8 cellular contexts compared by ENCODE assay signal in genomic region chr11:66616379-66617147, GRCh38. TPM values are rescaled to one million over a fixed set of nuclear protein-coding genes. Genes with fewer than 3 reads are reported as not detected.
DNase-seq lines count a peak whose midpoint lies in the region; ATAC-seq and TF ChIP-seq lines count a peak whose summit lies in the region.

A gene with protein sequence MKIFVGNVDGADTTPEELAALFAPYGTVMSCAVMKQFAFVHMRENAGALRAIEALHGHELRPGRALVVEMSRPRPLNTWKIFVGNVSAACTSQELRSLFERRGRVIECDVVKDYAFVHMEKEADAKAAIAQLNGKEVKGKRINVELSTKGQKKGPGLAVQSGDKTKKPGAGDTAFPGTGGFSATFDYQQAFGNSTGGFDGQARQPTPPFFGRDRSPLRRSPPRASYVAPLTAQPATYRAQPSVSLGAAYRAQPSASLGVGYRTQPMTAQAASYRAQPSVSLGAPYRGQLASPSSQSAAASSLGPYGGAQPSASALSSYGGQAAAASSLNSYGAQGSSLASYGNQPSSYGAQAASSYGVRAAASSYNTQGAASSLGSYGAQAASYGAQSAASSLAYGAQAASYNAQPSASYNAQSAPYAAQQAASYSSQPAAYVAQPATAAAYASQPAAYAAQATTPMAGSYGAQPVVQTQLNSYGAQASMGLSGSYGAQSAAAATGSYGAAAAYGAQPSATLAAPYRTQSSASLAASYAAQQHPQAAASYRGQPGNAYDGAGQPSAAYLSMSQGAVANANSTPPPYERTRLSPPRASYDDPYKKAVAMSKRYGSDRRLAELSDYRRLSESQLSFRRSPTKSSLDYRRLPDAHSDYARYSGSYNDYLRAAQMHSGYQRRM (plus strand): TSS chr11:66616630. CDS start chr11:66616721, 91 bp downstream.

- no peak within 1 kb of the TSS for H2AFZ ChIP-seq in H9 (ENCODE audit: low read length)

- no peak within 1 kb of the TSS for H4K8ac ChIP-seq in H9 (replicated peaks; ENCODE audit: insufficient read length, low read depth, low read length)

- no peaks in the 10 kb centered on the region for H3K27me3 ChIP-seq in H9 (ENCODE audit: insufficient read depth, low read length)
- H3K27me3 ChIP-seq in MG63 = no peaks in the 10 kb centered on the region

- H2BK120ac ChIP-seq in H9 (ENCODE audit: low read depth, low read length, poor library complexity, severe bottlenecking) = no peak within 1 kb of the TSS

- H3K9me3 ChIP-seq in H9 (ENCODE audit: control insufficient read depth, low read depth, low read length) (no peaks in the 10 kb centered on the region), MG63 (no peaks in the 10 kb centered on the region)

- peak within 1 kb of the TSS; percentile 86 for H3K4me2 ChIP-seq in H9 (ENCODE audit: insufficient read depth, insufficient read length, low read length)

- WGBS in H9 (ENCODE audit: extremely low coverage, insufficient read length, low lambda C conversion rate) = no CpG with 5 or more reads among the region's 90 CpGs

- peaks cover 14% of the 10 kb centered on the region for H3K23me2 ChIP-seq in H9 (ENCODE audit: insufficient read length, low read depth, low read length, poor library complexity, severe bottlenecking)

- no peak within 1 kb of the TSS for H4K5ac ChIP-seq in H9 (ENCODE audit: insufficient read length, low read depth, low read length)

- H3K9me3 Mint-ChIP-seq in H9 (no peaks in the 10 kb centered on the region; a peak in 2 of 5 replicates), nephron progenitor cell (no peaks in the 10 kb centered on the region)
- no peaks in the 10 kb centered on the region for H3K9me3 Mint-ChIP-seq in stimulated activated naive CD8-positive, alpha-beta T cell treated with anti-CD3 and anti-CD28 coated beads, Interleukin-15, amount 100 ng/mL, for 72 hours

- peaks cover 29 to 41% of the 10 kb centered on the region in 2 experiments for H3K4me1 Mint-ChIP-seq in H9
- H3K4me1 Mint-ChIP-seq in nephron progenitor cell = peaks cover 43% of the 10 kb centered on the region
- peaks cover 54% of the 10 kb centered on the region for H3K4me1 Mint-ChIP-seq in stimulated activated naive CD8-positive, alpha-beta T cell treated with anti-CD3 and anti-CD28 coated beads, Interleukin-15, amount 100 ng/mL, for 72 hours

- H3K79me2 ChIP-seq in H9 (ENCODE audit: insufficient read depth, low read length) = peaks cover 44% of the 10 kb centered on the region

- peak; percentile 100 for DNase-seq in ELR (ENCODE audit: low read depth)
- DNase-seq in H9 = peak; percentile 99
- peak; percentile 100 for DNase-seq in MG63
- peak; percentile 99 for DNase-seq in SHP77 treated with DMSO at 0.1 percent for 48 hours (lab: John Stamatoyannopoulos, UW)
- peak; percentile 100 for DNase-seq in activated effector memory CD4-positive, alpha-beta T cell treated with anti-CD3 and anti-CD28 coated beads, Interleukin-2, amount 50 U/mL, for 16 hours
- peak; percentile 99 for DNase-seq in fibroblast of the aortic adventitia (ENCODE audit: low read depth)
- DNase-seq in nephron progenitor cell = peak; percentile 97
- DNase-seq in stimulated activated naive CD8-positive, alpha-beta T cell treated with anti-CD3 and anti-CD28 coated beads, Interleukin-15, amount 100 ng/mL, for 72 hours = peak; percentile 97 to 99

- H2BK15ac ChIP-seq in H9 (ENCODE audit: low read depth, low read length) = no peak within 1 kb of the TSS

- peak within 1 kb of the TSS; percentile 99 for H3K18ac ChIP-seq in H9 (ENCODE audit: insufficient read length, low read depth, low read length)

- peak within 1 kb of the TSS; percentile 98 for H3K14ac ChIP-seq in H9 (ENCODE audit: insufficient read depth, low read length)

- H4K20me1 ChIP-seq in H9 (ENCODE audit: control insufficient read depth, insufficient read depth, insufficient read length) = no peaks in the 10 kb centered on the region

- H3K79me1 ChIP-seq in H9 (ENCODE audit: insufficient read depth, low read depth, low read length, poor library complexity, severe bottlenecking) = peaks cover 6% of the 10 kb centered on the region

- no peak within 1 kb of the TSS for H4K91ac ChIP-seq in H9 (ENCODE audit: insufficient read length, low read depth, low read length)

- H3K4me3 ChIP-seq in MG63 (peak within 1 kb of the TSS; percentile 91), fibroblast of the aortic adventitia (ENCODE audit: low read depth, low read length) (peak within 1 kb of the TSS; percentile 96)

- H3K36me3 Mint-ChIP-seq in H9 (ENCODE audit: insufficient read depth in 1 of 3, low read depth in 3 of 3) (peaks cover 25 to 44% (median 38%) of the 10 kb centered on the region in 3 experiments), nephron progenitor cell (ENCODE audit: low read depth) (peaks cover 35% of the 10 kb centered on the region)

- peak within 1 kb of the TSS; percentile 41 for H3K56ac ChIP-seq in H9 (ENCODE audit: insufficient read length, low read depth, low read length)

- H3K27me3 Mint-ChIP-seq in H9 (ENCODE audit: low read depth) = no peaks in the 10 kb centered on the region
- peaks cover 8% of the 10 kb centered on the region for H3K27me3 Mint-ChIP-seq in nephron progenitor cell (ENCODE audit: low read depth, poor library complexity)
- H3K27me3 Mint-ChIP-seq in stimulated activated naive CD8-positive, alpha-beta T cell treated with anti-CD3 and anti-CD28 coated beads, Interleukin-15, amount 100 ng/mL, for 72 hours = no peaks in the 10 kb centered on the region

- no peak within 1 kb of the TSS for H3T11ph ChIP-seq in H9 (ENCODE audit: low read length)

- H3K27ac ChIP-seq in H9 (ENCODE audit: insufficient read length, low read depth, low read length) = peak within 1 kb of the TSS; percentile 40

- no peaks in the 10 kb centered on the region; the same call in 1 of the 2 replicates for H3K4me1 ChIP-seq in H9 (ENCODE audit: insufficient read depth, low read length)

- no peak within 1 kb of the TSS; the same call in 1 of the 2 replicates for H3K4ac ChIP-seq in H9 (ENCODE audit: low read depth, low read length)

- TF ChIP-seq CTCF in H9 (conservative IDR thresholded peaks at IDR 0.05) (no peak), fibroblast of the aortic adventitia (IDR thresholded peaks at IDR 0.05; ENCODE audit: insufficient read depth, low read length) (no peak), nephron progenitor cell (IDR thresholded peaks at IDR 0.05) (no peak)

- peak within 1 kb of the TSS; percentile 64 for H2BK5ac ChIP-seq in H9 (ENCODE audit: insufficient read length, low read length)

- ATAC-seq in stimulated activated naive CD8-positive, alpha-beta T cell treated with anti-CD3 and anti-CD28 coated beads, Interleukin-15, amount 100 ng/mL, for 72 hours = peak; percentile 96

- peak within 1 kb of the TSS; percentile 91 for H3K9ac ChIP-seq in H9 (ENCODE audit: extremely low read depth, insufficient read length, low read length)

- H2AK5ac ChIP-seq in H9 (ENCODE audit: insufficient read length, low read length) = no peak within 1 kb of the TSS

- peak within 1 kb of the TSS; percentile 99 to 100 (median 99) for H3K27ac Mint-ChIP-seq in H9
- peak within 1 kb of the TSS; percentile 100 for H3K27ac Mint-ChIP-seq in nephron progenitor cell
- H3K27ac Mint-ChIP-seq in stimulated activated naive CD8-positive, alpha-beta T cell treated with anti-CD3 and anti-CD28 coated beads, Interleukin-15, amount 100 ng/mL, for 72 hours = peak within 1 kb of the TSS; percentile 89 to 99

- no peak within 1 kb of the TSS for H3K23ac ChIP-seq in H9 (ENCODE audit: insufficient read length, low read depth, low read length)

- peak within 1 kb of the TSS; percentile 97 to 98 for H3K4me3 Mint-ChIP-seq in H9
- H3K4me3 Mint-ChIP-seq in nephron progenitor cell = peak within 1 kb of the TSS; percentile 96
- peak within 1 kb of the TSS; percentile 96 to 97 for H3K4me3 Mint-ChIP-seq in stimulated activated naive CD8-positive, alpha-beta T cell treated with anti-CD3 and anti-CD28 coated beads, Interleukin-15, amount 100 ng/mL, for 72 hours

- H2BK12ac ChIP-seq in H9 (ENCODE audit: insufficient read length, low read depth, low read length) = no peak within 1 kb of the TSS

- H3K36me3 ChIP-seq in MG63 = peaks cover 46% of the 10 kb centered on the region

- no peak within 1 kb of the TSS for H2BK20ac ChIP-seq in H9 (ENCODE audit: low read depth, low read length, poor library complexity, severe bottlenecking)

RNA-seq across cellular contexts. Expression of the gene that starts here (rescaled TPM):
- total RNA-seq in H9 (2021) (164 and 171 TPM in 2 replicates), fibroblast of the aortic adventitia (ENCODE audit: low replicate concordance) (11.4 and 26.9 TPM in 2 replicates)
- 19.9 and 27.4 TPM in 2 replicates for total RNA-seq in MG63 (2014; rRNA removed; shearing (Covaris generic); ENCODE audit: low replicate concordance)

Comparison
In these comparisons a context has a peak if more than half of its experiments do, and no peak if none do; other contexts are left out.
1. Peak in every context shown above with its lines: DNase-seq, ATAC-seq, H3K4me3 ChIP-seq and H3K27ac ChIP-seq.